11 cellular contexts compared by ENCODE assay signal in the genomic region with DNA sequence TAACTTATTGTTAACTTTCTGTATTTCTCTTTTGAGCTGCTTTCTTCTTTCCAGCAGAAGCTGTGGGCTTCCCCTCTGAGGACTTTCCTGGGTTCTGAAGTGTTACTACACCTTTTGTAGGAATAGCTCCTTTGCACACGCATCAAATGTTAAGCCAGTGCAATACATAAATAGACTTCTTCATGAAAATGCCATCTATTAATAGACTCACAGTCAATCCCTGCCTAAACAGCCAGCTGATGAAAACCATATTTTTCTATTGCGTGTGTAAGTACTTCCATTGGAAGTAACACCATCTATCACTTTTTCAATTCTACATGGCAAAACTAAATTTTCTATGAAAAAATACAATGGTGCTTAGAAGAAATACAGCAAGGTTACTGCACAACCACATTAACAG. TPM values are rescaled to one million over a fixed set of nuclear protein-coding genes. Genes with fewer than 3 reads are reported as not detected.
A peak's percentile ranks its signal among the peaks of the same experiment; 100 is the strongest.
DNase-seq lines count a peak whose midpoint lies in the region; ATAC-seq and TF ChIP-seq lines count a peak whose summit lies in the region.
"Had no signal": no experiment of that assay in that cellular context is flagged by ENCODE, and none has a peak within 500 bp of the region (broad histone marks: within the 10 kb centered on the region; RNA-seq: fewer than 3 reads in every experiment).

No MANE protein-coding gene starts in this region.

- DNase-seq in Right ventricle myocardium inferior (ENCODE audit: missing footprints): no peak
- no peak for DNase-seq in cardiac septum (ENCODE audit: low spot score)
- no peak for DNase-seq in heart left ventricle
- DNase-seq in type B pancreatic cell (ENCODE audit: extremely low spot score, unreplicated experiment): no peak
- DNase-seq in left lung: no peak
- no peak for DNase-seq in NCI-H748 (lab: John Stamatoyannopoulos, UW; ENCODE audit: unreplicated experiment)
- DNase-seq: NCI-H2081 had no signal

- H3K27ac ChIP-seq in heart left ventricle (peak overlapping the region; percentile 67 to 94 (median 77)), left lung (no peak overlapping the region)

- peak overlapping the region; percentile 85 to 95 (median 88) for H3K4me3 Mint-ChIP-seq in IgD-negative memory B cell
- H3K4me3 Mint-ChIP-seq in type B pancreatic cell: peak overlapping the region; percentile 86

- H3K36me3 Mint-ChIP-seq in IgD-negative memory B cell (no peaks in the 10 kb centered on the region), type B pancreatic cell (no peaks in the 10 kb centered on the region)

- ATAC-seq in Right ventricle myocardium inferior (peak; percentile 63), heart left ventricle (peak; percentile 77 to 87 (median 82)), left lung (no peak), HG03108 (IDR thresholded peaks at IDR 0.05; ENCODE audit: unreplicated experiment) (no peak)

- H3K4me1 Mint-ChIP-seq in IgD-negative memory B cell (peaks cover 23 to 41% (median 23%) of the 10 kb centered on the region in 3 donors), type B pancreatic cell (ENCODE audit: unreplicated experiment) (peaks cover 13% of the 10 kb centered on the region)

- H3K4me1 ChIP-seq in heart left ventricle (peaks cover 0 to 31% (median 5%) of the 10 kb centered on the region in 12 donors), left lung (peaks cover 3 to 15% of the 10 kb centered on the region in 2 donors)

- no peak for TF ChIP-seq POLR2A in heart left ventricle (IDR thresholded peaks at IDR 0.05)

- H3K27ac Mint-ChIP-seq in IgD-negative memory B cell (peak overlapping the region in 2 of 3 donors; percentile 82 to 89), type B pancreatic cell (no peak overlapping the region)
- H3K27ac Mint-ChIP-seq: activated T-helper 2 cell treated with anti-CD3 and anti-CD28 coated beads, Interferon-gamma antibody, Interleukin-2, Interleukin-4, amounts not matched to agents 10 μg/mL and 5 μg/mL and 100 μg/mL, durations not matched to agents 14 hours and 24 hours and 36 hours; T-helper 1 cell treated with Interleukin-12 subunit alpha and Interleukin-12 subunit beta and Interleukin-4 antibody, amounts not matched to agents 30 μg/mL and 1 μg/mL, for 36 hours had no signal

- intact Hi-C loops in Right ventricle myocardium inferior (cut with DNase I): no loop called here
- intact Hi-C loops in cardiac septum (cut with DNase I): loop anchor here (10.0 kb wide), 1 partner anchor 401 kb away; the partner anchor contains the start of genes DBF4 and SLC25A40
- intact Hi-C loops in heart left ventricle (cut with DNase I): loop anchor here in 1 of 10 donors (2.0 kb wide), 1 partner anchor 33 kb away; no protein-coding TSS in a partner anchor
- intact Hi-C loops in left lung (cut with DNase I): no loop called here

- 25 to 37% (median 33%) methylated on average over 2 of the region's 2 CpGs for WGBS in heart left ventricle, 4 donors

- TF ChIP-seq CTCF in heart left ventricle (IDR thresholded peaks at IDR 0.05): no peak
- no peak for TF ChIP-seq CTCF in type B pancreatic cell (conservative IDR thresholded peaks at IDR 0.05)
- TF ChIP-seq CTCF in left lung (IDR thresholded peaks at IDR 0.05): no peak

- H3K4me3 ChIP-seq in heart left ventricle (peak overlapping the region in 10 of 12 donors; percentile 47 to 78 (median 64)), left lung (no peak overlapping the region)

- H3K9me3 Mint-ChIP-seq in IgD-negative memory B cell (no peaks in the 10 kb centered on the region), type B pancreatic cell (no peaks in the 10 kb centered on the region)
- H3K9me3 Mint-ChIP-seq: activated T-helper 2 cell treated with anti-CD3 and anti-CD28 coated beads, Interferon-gamma antibody, Interleukin-2, Interleukin-4, amounts not matched to agents 10 μg/mL and 5 μg/mL and 100 μg/mL, durations not matched to agents 14 hours and 24 hours and 36 hours; T-helper 1 cell treated with Interleukin-12 subunit alpha and Interleukin-12 subunit beta and Interleukin-4 antibody, amounts not matched to agents 30 μg/mL and 1 μg/mL, for 36 hours had no signal

- H3K27me3 Mint-ChIP-seq in IgD-negative memory B cell (no peaks in the 10 kb centered on the region), type B pancreatic cell (peaks cover 37% of the 10 kb centered on the region)

- H3K27me3 ChIP-seq in heart left ventricle (peaks cover 0 to 20% (median 0%) of the 10 kb centered on the region in 9 donors), left lung (peaks cover 23 to 44% of the 10 kb centered on the region in 2 donors)

- peaks cover 0 to 5% (median 0%) of the 10 kb centered on the region in 12 donors for H3K9me3 ChIP-seq in heart left ventricle
- H3K9me3 ChIP-seq in left lung: peaks cover 0 to 1% of the 10 kb centered on the region in 2 donors

- H3K36me3 ChIP-seq in heart left ventricle (no peaks in the 10 kb centered on the region), left lung (no peaks in the 10 kb centered on the region)

RNA-seq across cellular contexts. Expression of gene ABCB4, which starts 1.4 kb away (rescaled TPM):
- total RNA-seq in Right ventricle myocardium inferior (4.4 TPM), cardiac septum (9.8 TPM), heart left ventricle (1 to 10 TPM; 4.1 to 9.6 (median 6.8) TPM), type B pancreatic cell (ENCODE audit: low replicate concordance) (1.00 and 1.6 TPM in 2 replicates), left lung (under 1 TPM; 0.16 to 0.52 TPM)
- polyA plus RNA-seq in IgD-negative memory B cell (12.5 TPM), heart left ventricle (1 to 10 TPM in 1 of 2 donors, under 1 TPM in 1; 0.87 to 9.4 TPM)
- total RNA-seq: activated T-helper 2 cell treated with anti-CD3 and anti-CD28 coated beads, Interferon-gamma antibody, Interleukin-2, Interleukin-4, amounts not matched to agents 10 μg/mL and 5 μg/mL and 100 μg/mL, durations not matched to agents 14 hours and 24 hours and 36 hours had no signal

Comparison
In these comparisons a context has a peak if more than half of its experiments do, and no peak if none do; other contexts are left out.
1. ATAC-seq: peak in Right ventricle myocardium inferior (single experiment) and heart left ventricle (4 of 4); none in left lung (single experiment) and HG03108 (single experiment).
2. H3K27ac ChIP-seq: peak in heart left ventricle (12 of 12); none in left lung (0 of 2).
3. H3K4me3 ChIP-seq: peak in heart left ventricle (10 of 12); none in left lung (0 of 2).